In the genomic region with DNA sequence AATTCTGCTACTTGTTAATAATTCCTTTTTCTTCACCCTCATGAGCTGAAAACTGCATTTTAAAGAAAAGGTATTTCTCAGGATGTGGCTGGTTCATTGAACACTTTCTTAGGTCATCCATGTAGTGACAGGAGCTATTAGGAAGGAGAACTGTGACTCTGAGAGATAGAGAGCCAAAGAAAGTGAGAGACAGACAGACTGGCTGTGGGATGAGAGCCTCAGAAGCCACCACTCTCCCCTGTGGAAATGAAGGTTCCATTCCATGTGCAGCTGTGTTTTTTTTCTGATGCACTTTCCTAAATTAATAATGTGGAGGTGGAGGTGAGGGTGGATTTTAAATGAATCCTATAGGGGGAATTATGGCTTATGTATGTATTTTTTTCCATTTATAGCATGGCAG, we compare ENCODE assay signal across 12 cellular contexts.
A peak's percentile ranks its signal among the peaks of the same experiment; 100 is the strongest.
DNase-seq lines count a peak whose midpoint lies in the region; ATAC-seq and TF ChIP-seq lines count a peak whose summit lies in the region.
"Had no signal": no experiment of that assay in that cellular context is flagged by ENCODE, and none has a peak within 500 bp of the region (broad histone marks: within the 10 kb centered on the region; RNA-seq: fewer than 3 reads in every experiment).

No MANE protein-coding gene starts in this region.

- H3K27ac Mint-ChIP-seq in CD4-positive, CD25-positive, alpha-beta regulatory T cell = peak overlapping the region; percentile 74 to 88 (median 87)
- peak overlapping the region; percentile 93 for H3K27ac Mint-ChIP-seq in activated CD8-positive, alpha-beta T cell treated with anti-CD3 and anti-CD28 coated beads for 36 hours
- H3K27ac Mint-ChIP-seq: HFFc6 had no signal

- H3K4me1 Mint-ChIP-seq in CD4-positive, CD25-positive, alpha-beta regulatory T cell = peaks cover 58 to 95% (median 74%) of the 10 kb centered on the region in 4 donors
- peaks cover 92% of the 10 kb centered on the region for H3K4me1 Mint-ChIP-seq in activated CD8-positive, alpha-beta T cell treated with anti-CD3 and anti-CD28 coated beads for 36 hours (ENCODE audit: low read depth)

- no peaks in the 10 kb centered on the region for H3K9me3 Mint-ChIP-seq in CD4-positive, CD25-positive, alpha-beta regulatory T cell
- H3K9me3 Mint-ChIP-seq in activated CD8-positive, alpha-beta T cell treated with anti-CD3 and anti-CD28 coated beads for 36 hours = no peaks in the 10 kb centered on the region
- H3K9me3 Mint-ChIP-seq: HFFc6 had no signal

- intact Hi-C loops in activated CD8-positive, alpha-beta T cell treated with anti-CD3 and anti-CD28 coated beads for 36 hours (cut with micrococcal nuclease) = loop anchor here (2.0 to 10.0 kb wide), 3 partner anchors 50 to 398 kb away; a partner anchor contains a TSS

- H3K36me3 ChIP-seq in CD4-positive, CD25-positive, alpha-beta regulatory T cell (ENCODE audit: control insufficient read depth, insufficient read depth, low read length) = no peaks in the 10 kb centered on the region
- H3K36me3 ChIP-seq in GM06990 (ENCODE audit: control insufficient read depth, insufficient read depth, low read length) (no peaks in the 10 kb centered on the region; the same call in 1 of the 2 replicates), muscle layer of duodenum (ENCODE audit: control insufficient read depth in 1 of 2, insufficient read depth in 2 of 2, low read length in 2 of 2) (no peaks in the 10 kb centered on the region)

- ATAC-seq in CD4-positive, CD25-positive, alpha-beta regulatory T cell (ENCODE audit: low read depth in 2 of 2) = no peak
- no peak for ATAC-seq in activated CD8-positive, alpha-beta T cell treated with anti-CD3 and anti-CD28 coated beads for 36 hours
- no peak for ATAC-seq in SK-N-SH treated with all-trans-retinoic acid at 6 μM for 48 hours

- peak overlapping the region; percentile 70 for H3K4me3 ChIP-seq in CD4-positive, CD25-positive, alpha-beta regulatory T cell (ENCODE audit: low read depth, low read length)
- H3K4me3 ChIP-seq in GM06990 (replicated peaks; ENCODE audit: low read depth, low read length) = peak overlapping the region; percentile 54
- peak overlapping the region; percentile 18 to 62 for H3K4me3 ChIP-seq in muscle layer of duodenum (ENCODE audit: low read depth in 1 of 2, low read length in 2 of 2)
- no peak overlapping the region for H3K4me3 ChIP-seq in foreskin fibroblast (ENCODE audit: low read depth in 1 of 2, low read length in 2 of 2)

- H3K27ac ChIP-seq in CD4-positive, CD25-positive, alpha-beta regulatory T cell (ENCODE audit: insufficient read depth, low read length, poor library complexity, severe bottlenecking) = peak overlapping the region; percentile 60
- no peak overlapping the region for H3K27ac ChIP-seq in muscle layer of duodenum (ENCODE audit: low read length)

- TF ChIP-seq CTCF in GM06990 (IDR thresholded peaks at IDR 0.05; ENCODE audit: insufficient read depth, low read length, poor library complexity, severe bottlenecking) (no peak), foreskin fibroblast (IDR thresholded peaks at IDR 0.05; ENCODE audit: low read depth, low read length) (no peak)
- TF ChIP-seq CTCF in activated CD8-positive, alpha-beta T cell treated with anti-CD3 and anti-CD28 coated beads for 36 hours (IDR thresholded peaks at IDR 0.05) = no peak

- H3K36me3 Mint-ChIP-seq in CD4-positive, CD25-positive, alpha-beta regulatory T cell = no peaks in the 10 kb centered on the region
- H3K36me3 Mint-ChIP-seq in activated CD8-positive, alpha-beta T cell treated with anti-CD3 and anti-CD28 coated beads for 36 hours (ENCODE audit: low read depth) = peaks cover 9% of the 10 kb centered on the region

- H3K4me1 ChIP-seq in CD4-positive, CD25-positive, alpha-beta regulatory T cell (ENCODE audit: control insufficient read depth, insufficient read depth, low read length, poor library complexity, severe bottlenecking) = peaks cover 87% of the 10 kb centered on the region
- H3K4me1 ChIP-seq in muscle layer of duodenum (ENCODE audit: control insufficient read depth in 1 of 2, insufficient read depth in 2 of 2, low read length in 2 of 2) = peaks cover 0 to 22% of the 10 kb centered on the region in 2 donors

- POLR2A ChIA-PET in activated CD8-positive, alpha-beta T cell treated with anti-CD3 and anti-CD28 coated beads for 36 hours (lab: Charles Lee) = interaction anchor here (0.8 to 4.0 kb wide), 10 partner anchors 9 to 175 kb away, joined by 3 to 51 read pairs (median 7); no protein-coding TSS in a partner anchor

- no peaks in the 10 kb centered on the region for H3K27me3 Mint-ChIP-seq in CD4-positive, CD25-positive, alpha-beta regulatory T cell
- no peaks in the 10 kb centered on the region for H3K27me3 Mint-ChIP-seq in activated CD8-positive, alpha-beta T cell treated with anti-CD3 and anti-CD28 coated beads for 36 hours

- no peak for DNase-seq in CD4-positive, CD25-positive, alpha-beta regulatory T cell
- DNase-seq in GM06990 (ENCODE audit: extremely low read depth, insufficient read length) (no peak), NCI-H187 (lab: John Stamatoyannopoulos, UW) (no peak), foreskin fibroblast (no peak), SKM-1 (lab: John Stamatoyannopoulos, UW; ENCODE audit: unreplicated experiment) (no peak)
- DNase-seq in activated CD8-positive, alpha-beta T cell treated with anti-CD3 and anti-CD28 coated beads for 36 hours = no peak
- DNase-seq: COR-L47, HFFc6, NCI-H2171 had no signal

- peak overlapping the region; percentile 61 to 84 (median 72) for H3K4me3 Mint-ChIP-seq in CD4-positive, CD25-positive, alpha-beta regulatory T cell
- H3K4me3 Mint-ChIP-seq in activated CD8-positive, alpha-beta T cell treated with anti-CD3 and anti-CD28 coated beads for 36 hours = peak overlapping the region; percentile 76

- no peaks in the 10 kb centered on the region for H3K9me3 ChIP-seq in CD4-positive, CD25-positive, alpha-beta regulatory T cell (ENCODE audit: control insufficient read depth in 2 of 2, low read length in 2 of 2)
- no peaks in the 10 kb centered on the region for H3K9me3 ChIP-seq in muscle layer of duodenum (ENCODE audit: control insufficient read depth in 1 of 2, low read length in 2 of 2)
- H3K9me3 ChIP-seq: SK-N-SH had no signal

- CTCF ChIA-PET in activated CD8-positive, alpha-beta T cell treated with anti-CD3 and anti-CD28 coated beads for 36 hours (lab: Charles Lee) = interaction anchor here (0.7 to 3.9 kb wide), 12 partner anchors 12 to 347 kb away, joined by 3 to 20 read pairs (median 5); no protein-coding TSS in a partner anchor

- no peaks in the 10 kb centered on the region for H3K27me3 ChIP-seq in CD4-positive, CD25-positive, alpha-beta regulatory T cell (ENCODE audit: control insufficient read depth, insufficient read depth, low read length)
- H3K27me3 ChIP-seq in GM06990 (replicated peaks; ENCODE audit: control insufficient read depth, insufficient read depth, low read length) (no peaks in the 10 kb centered on the region), muscle layer of duodenum (ENCODE audit: low read depth, low read length) (no peaks in the 10 kb centered on the region)

TF ChIP-seq in SK-N-SH treated with all-trans-retinoic acid at 6 μM for 48 hours, 23 proteins besides CTCF, POLR2A, EP300 and RAD21:
- TF ChIP-seq RARB (CRISPR knock-in tag; IDR thresholded peaks at IDR 0.05) (no peak), PPARA (CRISPR knock-in tag; IDR thresholded peaks at IDR 0.05; ENCODE audit: borderline replicate concordance) (no peak), ARNTL (CRISPR knock-in tag; IDR thresholded peaks at IDR 0.05; ENCODE audit: borderline replicate concordance, low read depth) (no peak), OSR1 (CRISPR knock-in tag; IDR thresholded peaks at IDR 0.05) (no peak)
- TF ChIP-seq, protein P1, sequence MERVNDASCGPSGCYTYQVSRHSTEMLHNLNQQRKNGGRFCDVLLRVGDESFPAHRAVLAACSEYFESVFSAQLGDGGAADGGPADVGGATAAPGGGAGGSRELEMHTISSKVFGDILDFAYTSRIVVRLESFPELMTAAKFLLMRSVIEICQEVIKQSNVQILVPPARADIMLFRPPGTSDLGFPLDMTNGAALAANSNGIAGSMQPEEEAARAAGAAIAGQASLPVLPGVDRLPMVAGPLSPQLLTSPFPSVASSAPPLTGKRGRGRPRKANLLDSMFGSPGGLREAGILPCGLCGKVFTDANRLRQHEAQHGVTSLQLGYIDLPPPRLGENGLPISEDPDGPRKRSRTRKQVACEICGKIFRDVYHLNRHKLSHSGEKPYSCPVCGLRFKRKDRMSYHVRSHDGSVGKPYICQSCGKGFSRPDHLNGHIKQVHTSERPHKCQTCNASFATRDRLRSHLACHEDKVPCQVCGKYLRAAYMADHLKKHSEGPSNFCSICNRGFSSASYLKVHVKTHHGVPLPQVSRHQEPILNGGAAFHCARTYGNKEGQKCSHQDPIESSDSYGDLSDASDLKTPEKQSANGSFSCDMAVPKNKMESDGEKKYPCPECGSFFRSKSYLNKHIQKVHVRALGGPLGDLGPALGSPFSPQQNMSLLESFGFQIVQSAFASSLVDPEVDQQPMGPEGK (CRISPR knock-in tag; IDR thresholded peaks at IDR 0.05; ENCODE audit: borderline replicate concordance) = no peak
TF ChIP-seq in SK-N-SH treated with all-trans-retinoic acid at 6 μM for 48 hours: peak in this region for 0.

Comparison
In these comparisons a context has a peak if more than half of its experiments do, and no peak if none do; other contexts are left out.
1. H3K4me3 ChIP-seq: peak in CD4-positive, CD25-positive, alpha-beta regulatory T cell (single experiment), GM06990 (single experiment) and muscle layer of duodenum (2 of 2); none in foreskin fibroblast (0 of 2).